Comparison of ENCODE assay signal across 8 cellular contexts in the genomic region with DNA sequence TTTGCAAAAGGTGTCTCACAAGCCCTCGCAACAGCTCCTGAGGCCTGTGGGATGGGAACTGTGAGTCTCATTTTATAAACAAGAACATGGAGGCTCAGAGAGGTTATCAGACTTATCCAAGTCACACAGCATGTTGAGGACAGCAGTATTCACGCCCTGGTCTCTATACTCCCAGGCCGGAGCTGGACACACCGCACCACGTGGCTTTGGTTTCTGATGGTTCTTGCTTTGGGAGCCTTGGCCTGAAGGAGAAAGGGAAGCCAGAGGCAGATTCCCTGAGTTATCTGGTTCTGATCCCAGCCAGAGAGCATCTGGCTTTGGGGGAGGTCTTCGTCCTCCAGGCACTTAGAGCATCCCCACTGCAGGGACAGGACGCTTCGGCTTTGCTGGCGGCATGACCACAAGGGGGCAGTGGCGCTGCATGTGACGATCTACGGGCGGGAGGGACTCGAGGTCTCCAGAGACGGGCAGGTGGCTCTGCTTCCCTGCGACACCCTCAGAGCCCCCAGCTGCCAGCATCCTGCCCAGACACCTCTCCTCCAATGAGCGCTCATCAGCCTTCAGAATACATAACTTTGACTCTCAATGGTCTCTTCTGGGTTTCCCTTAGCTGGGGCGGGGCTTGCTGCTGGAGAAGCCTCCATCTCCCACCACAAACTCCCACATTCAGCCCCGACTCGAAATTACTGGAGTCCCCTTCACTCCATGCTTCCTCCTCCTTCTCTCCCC. TPM values are rescaled to one million over a fixed set of nuclear protein-coding genes. Genes with fewer than 3 reads are reported as not detected.
DNase-seq lines count a peak whose midpoint lies in the region; ATAC-seq and TF ChIP-seq lines count a peak whose summit lies in the region.

No MANE protein-coding gene starts in this region.

- H3K36me3 ChIP-seq in Loucy (ENCODE audit: insufficient read depth, low read length) (no peaks in the 10 kb centered on the region), osteoblast (ENCODE audit: insufficient read depth, low read length) (no peaks in the 10 kb centered on the region), thyroid gland (no peaks in the 10 kb centered on the region)

- H3K9me2 ChIP-seq in Loucy (replicated peaks; ENCODE audit: low read depth, low read length) = no peaks in the 10 kb centered on the region

- no peak for ATAC-seq in HG03135 (IDR thresholded peaks at IDR 0.05; ENCODE audit: unreplicated experiment)

- WGBS in thyroid gland, 2 donors = 30 to 32% methylated on average over 19 to 20 of the region's 20 CpGs

- H3K4me2 ChIP-seq in Loucy (ENCODE audit: low read depth, low read length, poor library complexity, severe bottlenecking) (peak overlapping the region; percentile 42), osteoblast (ENCODE audit: insufficient read depth, low read length) (no peak overlapping the region)

- peak; percentile 50 for DNase-seq in RPMI7951 (ENCODE audit: low read depth)
- DNase-seq in activated T-helper 9 cell treated with anti-CD3 and anti-CD28 coated beads, Interleukin-2, amount 50 U/mL, for 16 hours (ENCODE audit: low read depth) = peak; percentile 65
- DNase-seq in foreskin melanocyte = peak; percentile 23
- peak; percentile 73 for DNase-seq in osteoblast (ENCODE audit: insufficient read length, low spot score, missing footprints)
- DNase-seq in thyroid gland = peak; percentile 77 to 83

- TF ChIP-seq CTCF in GM12874 (IDR thresholded peaks at IDR 0.05; ENCODE audit: insufficient read depth, low read depth, low read length) = peak; percentile 95
- peak; percentile 92 for TF ChIP-seq CTCF in Loucy (conservative IDR thresholded peaks at IDR 0.05; ENCODE audit: low read length)
- peak; percentile 73 for TF ChIP-seq CTCF in osteoblast (IDR thresholded peaks at IDR 0.05; ENCODE audit: extremely low read depth, low read depth, low read length)
- TF ChIP-seq CTCF in thyroid gland (IDR thresholded peaks at IDR 0.05) = peak; percentile 78 to 94 (median 90)

- intact Hi-C loops in thyroid gland (cut with DNase I) = loop anchor here (2.0 to 10.0 kb wide), 3 partner anchors 51 to 292 kb away; no protein-coding TSS in a partner anchor

- no peaks in the 10 kb centered on the region for H3K4me1 ChIP-seq in Loucy (ENCODE audit: insufficient read depth, low read length, poor library complexity, severe bottlenecking)
- no peaks in the 10 kb centered on the region for H3K4me1 ChIP-seq in osteoblast (ENCODE audit: insufficient read depth, low read length)
- peaks cover 19 to 27% of the 10 kb centered on the region in 2 donors for H3K4me1 ChIP-seq in thyroid gland

- H3K4me3 ChIP-seq in Loucy (ENCODE audit: low read length, poor library complexity, severe bottlenecking) (no peak overlapping the region), osteoblast (ENCODE audit: insufficient read depth, low read length) (no peak overlapping the region), thyroid gland (replicated peaks in 1 of 3) (no peak overlapping the region)

- H3K27me3 ChIP-seq in Loucy (ENCODE audit: insufficient read depth, low read length, poor library complexity, severe bottlenecking) = peaks cover 5% of the 10 kb centered on the region
- peaks cover 5% of the 10 kb centered on the region for H3K27me3 ChIP-seq in osteoblast (ENCODE audit: insufficient read depth, low read length)
- no peaks in the 10 kb centered on the region for H3K27me3 ChIP-seq in thyroid gland

- no peak for TF ChIP-seq POLR2A in thyroid gland (IDR thresholded peaks at IDR 0.05)

- H3K79me2 ChIP-seq in Loucy (ENCODE audit: insufficient read depth, low read length) (no peaks in the 10 kb centered on the region), osteoblast (ENCODE audit: insufficient read depth, low read length) (no peaks in the 10 kb centered on the region)

- no peak overlapping the region for H3K27ac ChIP-seq in osteoblast (ENCODE audit: low read depth, low read length)
- H3K27ac ChIP-seq in thyroid gland = no peak overlapping the region

- peak overlapping the region; percentile 47; the same call in 1 of the 2 replicates for H2AFZ ChIP-seq in Loucy (ENCODE audit: low read length)
- H2AFZ ChIP-seq in osteoblast (ENCODE audit: low read length) = no peak overlapping the region

- H3K9me3 ChIP-seq in Loucy (ENCODE audit: insufficient read depth, low read depth, low read length) (no peaks in the 10 kb centered on the region), osteoblast (ENCODE audit: low read depth, low read length) (no peaks in the 10 kb centered on the region), thyroid gland (no peaks in the 10 kb centered on the region)

- no peaks in the 10 kb centered on the region for H3F3A ChIP-seq in Loucy (ENCODE audit: low read depth)

- H4K20me1 ChIP-seq in Loucy (ENCODE audit: insufficient read depth, low read length, poor library complexity, severe bottlenecking) (no peaks in the 10 kb centered on the region), osteoblast (ENCODE audit: insufficient read depth, low read length) (no peaks in the 10 kb centered on the region)

- no peak overlapping the region for H3K9ac ChIP-seq in Loucy (ENCODE audit: low read depth, low read length, poor library complexity, severe bottlenecking)

RNA-seq across cellular contexts. Expression of a gene that starts 51.4 kb away (rescaled TPM):
- 20.3 and 21.4 TPM in 2 replicates for total RNA-seq in RPMI7951 (2014; rRNA removed; shearing (Covaris generic))
- total RNA-seq in osteoblast (29.8 and 31.1 TPM in 2 replicates), thyroid gland (10 to 100 TPM; 22.7 to 36.5 (median 29.2) TPM)

Comparison
In these comparisons a context has a peak if more than half of its experiments do, and no peak if none do; other contexts are left out.
1. DNase-seq: peak in every context shown above with its lines; median percentile 80 in thyroid gland; 73 in osteoblast; 65 in activated T-helper 9 cell treated with anti-CD3 and anti-CD28 coated beads, Interleukin-2, amount 50 U/mL, for 16 hours; 50 in RPMI7951; 23 in foreskin melanocyte.